7 cellular contexts compared by ENCODE assay signal in genomic region chr2:215619022-215619958, GRCh38.
DNase-seq lines count a peak whose midpoint lies in the region; ATAC-seq and TF ChIP-seq lines count a peak whose summit lies in the region.

No MANE protein-coding gene starts in this region.

- peak overlapping the region; percentile 35 for H3K4me3 Mint-ChIP-seq in activated naive CD8-positive, alpha-beta T cell
- H3K4me3 Mint-ChIP-seq in nephron progenitor cell: peak overlapping the region; percentile 31

- no peak overlapping the region for H3K27ac Mint-ChIP-seq in activated naive CD8-positive, alpha-beta T cell
- peak overlapping the region; percentile 97 for H3K27ac Mint-ChIP-seq in nephron progenitor cell

- DNase-seq in H4 (ENCODE audit: low spot score) (peak; percentile 55), NCI-H2029 treated with DMSO at 0.1 percent for 48 hours (lab: John Stamatoyannopoulos, UW) (peak; percentile 63), nephron progenitor cell (peak; percentile 57), NCI-H446 treated with DMSO at 0.1 percent for 48 hours (lab: John Stamatoyannopoulos, UW) (no peak)

- H3K36me3 Mint-ChIP-seq in activated naive CD8-positive, alpha-beta T cell: no peaks in the 10 kb centered on the region
- H3K36me3 Mint-ChIP-seq in nephron progenitor cell (ENCODE audit: low read depth): peaks cover 26% of the 10 kb centered on the region

- no peak for TF ChIP-seq CTCF in nephron progenitor cell (IDR thresholded peaks at IDR 0.05)

- H3K27me3 Mint-ChIP-seq in activated naive CD8-positive, alpha-beta T cell: peaks cover 10% of the 10 kb centered on the region
- peaks cover 4% of the 10 kb centered on the region for H3K27me3 Mint-ChIP-seq in nephron progenitor cell (ENCODE audit: low read depth, poor library complexity)

- peaks cover 6% of the 10 kb centered on the region for H3K4me1 Mint-ChIP-seq in activated naive CD8-positive, alpha-beta T cell (ENCODE audit: low read depth)
- peaks cover 59% of the 10 kb centered on the region for H3K4me1 Mint-ChIP-seq in nephron progenitor cell

- ATAC-seq in GM18907 (IDR thresholded peaks at IDR 0.05; ENCODE audit: unreplicated experiment) (no peak), HG02852 (IDR thresholded peaks at IDR 0.05; ENCODE audit: unreplicated experiment) (no peak)

- no peaks in the 10 kb centered on the region for H3K9me3 Mint-ChIP-seq in activated naive CD8-positive, alpha-beta T cell (ENCODE audit: low read depth)
- H3K9me3 Mint-ChIP-seq in nephron progenitor cell: peaks cover 30% of the 10 kb centered on the region
